In the genomic region with DNA sequence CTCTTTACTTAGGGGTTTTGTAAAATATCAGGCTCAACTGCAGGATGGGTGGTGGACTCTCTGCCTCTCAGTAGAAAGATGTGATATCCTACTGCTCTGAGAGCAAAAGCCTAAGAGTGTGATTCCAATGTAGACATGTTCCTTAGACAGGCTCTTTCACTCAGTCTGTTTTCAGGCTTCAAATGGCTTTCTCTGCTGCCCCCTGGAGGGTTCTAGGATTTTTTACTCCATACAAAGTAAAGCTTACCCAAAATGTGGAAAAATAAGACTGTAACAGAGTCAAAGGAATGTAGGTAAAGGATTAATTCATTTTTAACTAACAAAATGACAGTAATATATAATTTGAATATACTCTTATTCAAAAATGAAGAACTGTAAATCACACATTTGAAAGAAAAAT, we compare ENCODE assay signal across 8 cellular contexts. TPM values are rescaled to one million over a fixed set of nuclear protein-coding genes. Genes with fewer than 3 reads are reported as not detected.
DNase-seq lines count a peak whose midpoint lies in the region; ATAC-seq, FAIRE-seq and TF ChIP-seq lines count a peak whose summit lies in the region.

No MANE protein-coding gene starts in this region.

- H3K27me3 Mint-ChIP-seq in activated T-cell treated with anti-CD3 and anti-CD28 coated beads, Interleukin-2, amount 50 U/mL, for 4 hours (ENCODE audit: low read depth), result no peaks in the 10 kb centered on the region

- TF ChIP-seq CTCF in fibroblast of villous mesenchyme (IDR thresholded peaks at IDR 0.05; ENCODE audit: insufficient read depth, low read depth, low read length), result peak; percentile 70

- H3K4me3 Mint-ChIP-seq in activated T-cell treated with anti-CD3 and anti-CD28 coated beads, Interleukin-2, amount 50 U/mL, for 4 hours, result no peak overlapping the region

- peak; percentile 88 for ATAC-seq in HG02798 (IDR thresholded peaks at IDR 0.05; ENCODE audit: poor library complexity, unreplicated experiment)
- ATAC-seq in activated T-cell treated with anti-CD3 and anti-CD28 coated beads, Interleukin-2, amount 50 U/mL, for 4 hours, result no peak
- ATAC-seq in GM18511 (IDR thresholded peaks at IDR 0.05; ENCODE audit: unreplicated experiment), result no peak

- H3K4me1 Mint-ChIP-seq in activated T-cell treated with anti-CD3 and anti-CD28 coated beads, Interleukin-2, amount 50 U/mL, for 4 hours (ENCODE audit: low read depth), result no peaks in the 10 kb centered on the region

- no peaks in the 10 kb centered on the region for H3K9me3 Mint-ChIP-seq in activated T-cell treated with anti-CD3 and anti-CD28 coated beads, Interleukin-2, amount 50 U/mL, for 4 hours

- no peak overlapping the region for H3K4me3 ChIP-seq in fibroblast of villous mesenchyme (ENCODE audit: low read depth, low read length)

- H3K36me3 Mint-ChIP-seq in activated T-cell treated with anti-CD3 and anti-CD28 coated beads, Interleukin-2, amount 50 U/mL, for 4 hours (ENCODE audit: insufficient read depth), result no peaks in the 10 kb centered on the region

- FAIRE-seq in A204.1 (lab: Jason Lieb, UNC), result peak; percentile 95

- peak; percentile 11 for DNase-seq in GDM1 (lab: John Stamatoyannopoulos, UW)
- DNase-seq in NCI-H2196 (lab: John Stamatoyannopoulos, UW; ENCODE audit: unreplicated experiment), result peak; percentile 27
- peak; percentile 9 for DNase-seq in activated T-cell treated with anti-CD3 and anti-CD28 coated beads, Interleukin-2, amount 50 U/mL, for 4 hours
- DNase-seq in fibroblast of villous mesenchyme (ENCODE audit: low read depth), result peak; percentile 67
- DNase-seq in non-pigmented ciliary epithelial cell (ENCODE audit: low read depth), result peak; percentile 35

RNA-seq across cellular contexts. Expression of a gene that starts 32.1 kb away (rescaled TPM):
- 10 to 100 TPM; 16.8 to 19.7 (median 18.0) TPM for total RNA-seq in activated T-cell treated with anti-CD3 and anti-CD28 coated beads, Interleukin-2, amount 50 U/mL, for 4 hours
- total RNA-seq in fibroblast of villous mesenchyme, result 10.0 and 15.1 TPM in 2 replicates

RNA-seq across cellular contexts. Expression of a gene that starts 32.4 kb away (rescaled TPM):
- total RNA-seq in activated T-cell treated with anti-CD3 and anti-CD28 coated beads, Interleukin-2, amount 50 U/mL, for 4 hours, result 10 to 100 TPM; 26.6 to 38.2 (median 35.4) TPM
- total RNA-seq in fibroblast of villous mesenchyme, result 20.0 and 28.5 TPM in 2 replicates

Comparison
In these comparisons a context has a peak if more than half of its experiments do, and no peak if none do; other contexts are left out.
1. DNase-seq: peak in every context shown above with its lines; median percentile 67 in fibroblast of villous mesenchyme; 35 in non-pigmented ciliary epithelial cell; 27 in NCI-H2196; 11 in GDM1; 9 in activated T-cell treated with anti-CD3 and anti-CD28 coated beads, Interleukin-2, amount 50 U/mL, for 4 hours.